In genomic region chr7:36683695-36684357, GRCh38 we compare ENCODE assay signal across 14 cellular contexts. TPM values are rescaled to one million over a fixed set of nuclear protein-coding genes. Genes with fewer than 3 reads are reported as not detected.
DNase-seq lines count a peak whose midpoint lies in the region; ATAC-seq and TF ChIP-seq lines count a peak whose summit lies in the region.
"Had no signal": no experiment of that assay in that cellular context is flagged by ENCODE, and none has a peak within 500 bp of the region (broad histone marks: within the 10 kb centered on the region; RNA-seq: fewer than 3 reads in every experiment).

No MANE protein-coding gene starts in this region.

- no peaks in the 10 kb centered on the region for H3K27me3 ChIP-seq in breast epithelium
- H3K27me3 ChIP-seq in foreskin keratinocyte, result no peaks in the 10 kb centered on the region
- H3K27me3 ChIP-seq: stomach had no signal

- no peak for TF ChIP-seq POLR2A in breast epithelium (IDR thresholded peaks at IDR 0.05)

- peak; percentile 86 for ATAC-seq in foreskin keratinocyte
- ATAC-seq in stimulated activated naive CD8-positive, alpha-beta T cell treated with anti-CD3 and anti-CD28 coated beads, Interleukin-15, amount 100 ng/mL, for 72 hours, result peak; percentile 90
- ATAC-seq: PC-3 had no signal

- H3K27ac ChIP-seq in breast epithelium (no peak overlapping the region), foreskin keratinocyte (peak overlapping the region; percentile 74), caudate nucleus (ENCODE audit: low read depth, low read length) (no peak overlapping the region)
- H3K27ac ChIP-seq: stomach had no signal

- H3K4me1 ChIP-seq in breast epithelium (no peaks in the 10 kb centered on the region), foreskin keratinocyte (peaks cover 39% of the 10 kb centered on the region)
- H3K4me1 ChIP-seq: stomach had no signal

- TF ChIP-seq CTCF in MCF 10A (IDR thresholded peaks at IDR 0.05; ENCODE audit: unreplicated experiment) (no peak), breast epithelium (IDR thresholded peaks at IDR 0.05) (no peak), foreskin keratinocyte (conservative IDR thresholded peaks at IDR 0.05) (no peak)

- no peaks in the 10 kb centered on the region for H3K27me3 Mint-ChIP-seq in MCF 10A (ENCODE audit: insufficient read depth, unreplicated experiment)
- no peaks in the 10 kb centered on the region for H3K27me3 Mint-ChIP-seq in activated naive CD8-positive, alpha-beta T cell
- no peaks in the 10 kb centered on the region for H3K27me3 Mint-ChIP-seq in stimulated activated naive CD8-positive, alpha-beta T cell treated with anti-CD3 and anti-CD28 coated beads, Interleukin-15, amount 100 ng/mL, for 72 hours

- CTCF ChIA-PET in MCF 10A (lab: Yijun Ruan, JAX), result interaction anchor here (0.6 to 1.3 kb wide), 11 partner anchors 13 to 959 kb away, joined by 3 to 6 read pairs (median 3); no protein-coding TSS in a partner anchor

- no peak overlapping the region for H3K4me3 Mint-ChIP-seq in MCF 10A (ENCODE audit: unreplicated experiment)
- peak overlapping the region; percentile 28 for H3K4me3 Mint-ChIP-seq in activated naive CD8-positive, alpha-beta T cell
- H3K4me3 Mint-ChIP-seq in stimulated activated naive CD8-positive, alpha-beta T cell treated with anti-CD3 and anti-CD28 coated beads, Interleukin-15, amount 100 ng/mL, for 72 hours, result peak overlapping the region in 1 of 2 donors; percentile 32

- DNase-seq in MCF 10A (ENCODE audit: unreplicated experiment), result peak; percentile 65
- DNase-seq in breast epithelium (ENCODE audit: low spot score in 2 of 2), result no peak
- peak; percentile 78 to 96 for DNase-seq in foreskin keratinocyte
- DNase-seq in stimulated activated naive CD8-positive, alpha-beta T cell treated with anti-CD3 and anti-CD28 coated beads, Interleukin-15, amount 100 ng/mL, for 72 hours, result peak in 1 of 2 donors; percentile 33
- DNase-seq in cardiac septum (ENCODE audit: low spot score), result no peak
- DNase-seq in caudate nucleus (lab: John Stamatoyannopoulos, UW), result no peak
- no peak for DNase-seq in Ammon's horn (ENCODE audit: low spot score)
- DNase-seq: amniotic stem cell; left colon; NCI-H774; PC-3; stimulated activated CD4-positive, alpha-beta T cell treated with anti-CD3 and anti-CD28 coated beads, Interleukin-15, amount 100 ng/mL, for 24 hours; stomach had no signal

- H3K27ac Mint-ChIP-seq in MCF 10A (ENCODE audit: low read depth, unreplicated experiment), result peak overlapping the region; percentile 22
- peak overlapping the region; percentile 93 for H3K27ac Mint-ChIP-seq in activated naive CD8-positive, alpha-beta T cell
- H3K27ac Mint-ChIP-seq in stimulated activated naive CD8-positive, alpha-beta T cell treated with anti-CD3 and anti-CD28 coated beads, Interleukin-15, amount 100 ng/mL, for 72 hours, result peak overlapping the region; percentile 27 to 65

- POLR2A ChIA-PET in MCF 10A (lab: Yijun Ruan, JAX), result interaction anchor here (0.6 to 2.5 kb wide), 5 partner anchors 25 to 296 kb away, joined by 3 to 12 read pairs (median 3); no protein-coding TSS in a partner anchor

- BruUV-seq in MCF 10A (replicated peaks; lab: Mats Ljungman, UMichigan), result no TSS peak

- no peaks in the 10 kb centered on the region for H3K9me3 Mint-ChIP-seq in MCF 10A (ENCODE audit: unreplicated experiment)
- no peaks in the 10 kb centered on the region for H3K9me3 Mint-ChIP-seq in activated naive CD8-positive, alpha-beta T cell (ENCODE audit: low read depth)
- H3K9me3 Mint-ChIP-seq in stimulated activated naive CD8-positive, alpha-beta T cell treated with anti-CD3 and anti-CD28 coated beads, Interleukin-15, amount 100 ng/mL, for 72 hours, result no peaks in the 10 kb centered on the region

- H3K9me3 ChIP-seq in breast epithelium, result no peaks in the 10 kb centered on the region
- H3K9me3 ChIP-seq: stomach had no signal

- H3K4me3 ChIP-seq in breast epithelium, result no peak overlapping the region
- H3K4me3 ChIP-seq: stomach had no signal

- no peaks in the 10 kb centered on the region for H3K36me3 ChIP-seq in breast epithelium
- H3K36me3 ChIP-seq: stomach had no signal

- intact Hi-C loops in MCF 10A (cut with micrococcal nuclease), result loop anchor here (10.0 kb wide), 1 partner anchor 141 kb away; no protein-coding TSS in a partner anchor
- intact Hi-C loops in breast epithelium (cut with DNase I; ENCODE audit: low total_unique reads), result no loop called here
- intact Hi-C loops in cardiac septum (cut with DNase I), result no loop called here

- peaks cover 6% of the 10 kb centered on the region for H3K36me3 Mint-ChIP-seq in MCF 10A (ENCODE audit: insufficient read depth, unreplicated experiment)
- H3K36me3 Mint-ChIP-seq in activated naive CD8-positive, alpha-beta T cell, result peaks cover 5% of the 10 kb centered on the region

- H3K4me1 Mint-ChIP-seq in MCF 10A (ENCODE audit: insufficient read depth, unreplicated experiment), result peaks cover 40% of the 10 kb centered on the region
- H3K4me1 Mint-ChIP-seq in activated naive CD8-positive, alpha-beta T cell (ENCODE audit: low read depth), result peaks cover 77% of the 10 kb centered on the region
- peaks cover 85% of the 10 kb centered on the region for H3K4me1 Mint-ChIP-seq in stimulated activated naive CD8-positive, alpha-beta T cell treated with anti-CD3 and anti-CD28 coated beads, Interleukin-15, amount 100 ng/mL, for 72 hours

RNA-seq across cellular contexts. Expression of gene AOAH, which starts 40.5 kb away (rescaled TPM):
- total RNA-seq in MCF 10A (2022) (not detected in 2 replicates), breast epithelium (10 to 100 TPM in 2 of 3 donors, 1 to 10 TPM in 1; 4.6 to 13.3 (median 10.8) TPM), foreskin keratinocyte (0.31 TPM in 1 of 2 replicates, not detected in the other), cardiac septum (1.6 TPM)
- polyA plus RNA-seq in foreskin keratinocyte, result 0.09 and 0.10 TPM in 2 replicates
- total RNA-seq: PC-3 had no signal

Comparison
In these comparisons a context has a peak if more than half of its experiments do, and no peak if none do; other contexts are left out.
1. DNase-seq: peak in MCF 10A (single experiment) and foreskin keratinocyte (2 of 2); none in breast epithelium (0 of 2), cardiac septum (single experiment), caudate nucleus (0 of 61) and Ammon's horn (single experiment).
2. H3K27ac Mint-ChIP-seq: peak in every context shown above with its lines; median percentile 93 in activated naive CD8-positive, alpha-beta T cell; 46 in stimulated activated naive CD8-positive, alpha-beta T cell treated with anti-CD3 and anti-CD28 coated beads, Interleukin-15, amount 100 ng/mL, for 72 hours; 22 in MCF 10A.